ENCODE assay signal across 8 cellular contexts in the genomic region with DNA sequence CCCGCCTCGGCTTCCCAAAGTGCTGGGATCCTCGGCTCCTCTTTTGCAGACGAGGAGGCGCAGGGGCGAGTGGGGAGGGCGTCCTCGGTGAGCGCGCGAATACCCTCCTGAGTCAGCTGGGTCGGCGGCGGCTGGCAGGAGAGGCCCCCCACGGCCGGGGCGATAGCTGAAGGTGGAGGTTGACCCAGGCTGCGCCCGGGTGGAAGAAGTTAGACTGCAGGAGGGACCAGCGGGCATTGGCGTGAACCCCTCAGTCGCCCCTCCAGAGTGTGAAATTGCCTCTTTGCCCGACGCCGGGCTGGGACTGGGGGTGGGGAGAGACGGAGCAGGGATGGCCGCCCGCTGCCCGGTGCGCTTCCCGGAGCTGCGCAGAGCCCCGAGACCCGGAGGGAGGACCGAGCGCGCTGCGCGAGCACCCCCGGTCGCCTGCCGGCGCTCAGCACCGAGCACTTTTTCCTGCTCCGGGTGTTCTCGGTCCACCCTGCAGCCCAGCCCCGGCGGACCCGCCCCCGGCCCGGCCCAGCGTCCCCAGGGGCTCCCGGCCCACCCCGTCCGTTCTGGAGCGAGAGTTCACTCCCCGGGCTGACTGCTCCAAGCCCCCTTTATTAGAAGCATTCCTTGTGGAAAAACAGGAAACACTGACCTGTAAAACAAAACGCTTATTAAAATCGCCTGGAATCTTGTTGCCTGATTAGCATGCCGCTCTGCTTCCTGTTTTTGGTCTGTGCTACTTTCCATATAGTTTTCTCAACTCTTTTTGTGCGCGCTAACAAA. TPM values are rescaled to one million over a fixed set of nuclear protein-coding genes. Genes with fewer than 3 reads are reported as not detected.
A peak's percentile ranks its signal among the peaks of the same experiment; 100 is the strongest.
DNase-seq lines count a peak whose midpoint lies in the region; ATAC-seq and TF ChIP-seq lines count a peak whose summit lies in the region.

No MANE protein-coding gene starts in this region.

- H3K4me1 ChIP-seq in Peyer's patch (peaks cover 6 to 33% (median 10%) of the 10 kb centered on the region in 4 donors), left lung (peaks cover 0 to 20% of the 10 kb centered on the region in 2 donors), subcutaneous abdominal adipose tissue (ENCODE audit: control insufficient read depth in 5 of 5, insufficient read depth in 5 of 5, low read length in 5 of 5) (peaks cover 0 to 26% (median 15%) of the 10 kb centered on the region in 5 donors)

- TF ChIP-seq CTCF in GM12864 (IDR thresholded peaks at IDR 0.05; ENCODE audit: low read depth, low read length, missing control alignments), result no peak
- TF ChIP-seq CTCF in Peyer's patch (IDR thresholded peaks at IDR 0.05), result peak in 2 of 6 experiments; percentile 19 to 36
- no peak for TF ChIP-seq CTCF in coronary artery (IDR thresholded peaks at IDR 0.05)
- TF ChIP-seq CTCF in left lung (IDR thresholded peaks at IDR 0.05), result peak in 1 of 2 donors; percentile 32

- ATAC-seq in left lung, result peak; percentile 81

- H3K9ac ChIP-seq in subcutaneous abdominal adipose tissue (ENCODE audit: low read length in 5 of 5), result peak overlapping the region in 3 of 5 donors; percentile 43 to 59 (median 58)

- H3K27ac ChIP-seq in Peyer's patch (peak overlapping the region in 3 of 4 donors; percentile 0 to 83 (median 54)), coronary artery (peak overlapping the region in 1 of 2 donors; percentile 46), left lung (peak overlapping the region in 1 of 2 donors; percentile 76), subcutaneous abdominal adipose tissue (ENCODE audit: low read depth, low read length) (peak overlapping the region; percentile 30)

- DNase-seq in GM12864 (ENCODE audit: low read depth) (no peak), Peyer's patch (peak in 1 of 3 donors; percentile 75), coronary artery (ENCODE audit: low spot score) (no peak), left lung (peak; percentile 49 to 95), NCI-H774 (lab: John Stamatoyannopoulos, UW) (no peak), putamen (ENCODE audit: low spot score) (no peak), NCI-H2107 (lab: John Stamatoyannopoulos, UW) (no peak)

- no peaks in the 10 kb centered on the region for H3K27me3 ChIP-seq in Peyer's patch
- H3K27me3 ChIP-seq in left lung, result peaks cover 14 to 23% of the 10 kb centered on the region in 2 donors
- peaks cover 0 to 15% (median 12%) of the 10 kb centered on the region in 5 donors for H3K27me3 ChIP-seq in subcutaneous abdominal adipose tissue (ENCODE audit: control insufficient read depth in 5 of 5, insufficient read depth in 4 of 5, low read length in 5 of 5)

- no peaks in the 10 kb centered on the region for H3K36me3 ChIP-seq in Peyer's patch
- H3K36me3 ChIP-seq in left lung, result no peaks in the 10 kb centered on the region
- no peaks in the 10 kb centered on the region for H3K36me3 ChIP-seq in subcutaneous abdominal adipose tissue (ENCODE audit: control insufficient read depth in 5 of 5, insufficient read depth in 5 of 5, low read length in 5 of 5)

- no peak for TF ChIP-seq POLR2A in Peyer's patch (IDR thresholded peaks at IDR 0.05)

- H3K9me3 ChIP-seq in Peyer's patch (no peaks in the 10 kb centered on the region), left lung (peaks cover 0 to 2% of the 10 kb centered on the region in 2 donors), subcutaneous abdominal adipose tissue (ENCODE audit: control insufficient read depth in 5 of 5, low read length in 5 of 5) (peaks cover 0 to 3% (median 0%) of the 10 kb centered on the region in 5 donors)

- H3K4me3 ChIP-seq in GM12864 (ENCODE audit: low read depth, low read length), result peak overlapping the region; percentile 45
- H3K4me3 ChIP-seq in Peyer's patch, result peak overlapping the region; percentile 25 to 56 (median 50)
- peak overlapping the region; percentile 75 for H3K4me3 ChIP-seq in coronary artery
- peak overlapping the region; percentile 40 to 49 for H3K4me3 ChIP-seq in left lung
- H3K4me3 ChIP-seq in subcutaneous abdominal adipose tissue (ENCODE audit: low read depth in 1 of 5, low read length in 5 of 5), result peak overlapping the region; percentile 61 to 76 (median 67)

- intact Hi-C loops in left lung (cut with DNase I), result no loop called here

RNA-seq across cellular contexts. Expression of gene CPT1A, which starts 13.7 kb away (rescaled TPM):
- total RNA-seq in Peyer's patch (100 to 1,000 TPM in 3 of 4 donors, 10 to 100 TPM in 1; 80.6 to 372 (median 118) TPM), left lung (10 to 100 TPM; 50.0 to 83.9 TPM)

RNA-seq across cellular contexts. Expression of gene MRPL21, which starts 48.2 kb away (rescaled TPM):
- total RNA-seq in Peyer's patch (10 to 100 TPM; 27.4 to 49.5 (median 38.1) TPM), left lung (10 to 100 TPM; 32.4 to 38.9 TPM)

RNA-seq across cellular contexts. Expression of gene IGHMBP2, which starts 48.3 kb away (rescaled TPM):
- total RNA-seq in Peyer's patch (10 to 100 TPM; 30.2 to 59.5 (median 49.2) TPM), left lung (10 to 100 TPM; 19.4 to 30.4 TPM)

Comparison
In these comparisons a context has a peak if more than half of its experiments do, and no peak if none do; other contexts are left out.
1. DNase-seq: peak in left lung (2 of 2); none in GM12864 (single experiment), coronary artery (single experiment), NCI-H774 (single experiment), putamen (single experiment) and NCI-H2107 (single experiment).
2. Peak in every context shown above with its lines, with median percentiles within 50 percentile points of each other: H3K4me3 ChIP-seq.